24 cellular contexts compared by ENCODE assay signal in the genomic region with DNA sequence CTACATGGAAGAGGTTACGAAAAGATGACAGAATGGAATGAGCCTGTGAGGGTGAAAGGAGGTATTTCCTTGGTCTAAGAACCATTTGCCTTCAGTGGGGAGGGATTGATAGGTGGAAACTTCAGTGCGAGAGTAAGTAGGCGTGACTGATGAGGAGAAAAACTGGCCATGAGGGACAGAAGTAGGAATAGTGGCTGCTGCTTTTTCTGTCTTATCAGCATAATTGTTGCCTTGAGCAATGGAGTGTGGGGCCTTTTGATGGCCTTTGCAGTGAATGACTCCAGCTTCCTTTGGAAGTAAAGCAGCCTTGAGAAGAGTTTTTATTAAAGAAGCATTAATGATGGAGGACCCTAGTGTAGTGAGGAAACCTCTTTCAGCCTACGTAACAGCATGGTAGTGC.
"Had no signal": no experiment of that assay in that cellular context is flagged by ENCODE, and none has a peak within 500 bp of the region (broad histone marks: within the 10 kb centered on the region; RNA-seq: fewer than 3 reads in every experiment).

No MANE protein-coding gene starts in this region.

- H3K27me3 Mint-ChIP-seq: brain; effector memory CD8-positive, alpha-beta T cell had no signal

- H3K36me3 ChIP-seq: neutrophil, ovary, suprapubic skin had no signal

- H3K4me3 Mint-ChIP-seq: activated T-cell treated with anti-CD3 and anti-CD28 coated beads, Interleukin-2, amount 50 U/mL, for 24 hours; activated T-helper 17 cell treated with anti-CD3 and anti-CD28 coated beads, Interleukin-2, amount 50 U/mL, for 72 hours; brain; effector memory CD8-positive, alpha-beta T cell; natural killer cell treated with Interleukin-12 subunit alpha and Interleukin-12 subunit beta and Interleukin-15 and Interleukin-18, amount 100 ng/mL, for 72 hours; stimulated activated naive CD8-positive, alpha-beta T cell treated with anti-CD3 and anti-CD28 coated beads, Interleukin-15, Interleukin-2, amounts not matched to agents 100 ng/mL and 50 ng/mL, for 24 hours; WTC11 had no signal

- H3K27ac Mint-ChIP-seq: activated naive CD4-positive, alpha-beta T cell treated with anti-CD3 and anti-CD28 coated beads, Interleukin-2, amount 50 U/mL, for 72 hours; activated T-cell treated with anti-CD3 and anti-CD28 coated beads, Interleukin-2, amount 50 U/mL, for 24 hours; activated T-helper 17 cell treated with anti-CD3 and anti-CD28 coated beads, Interleukin-2, amount 50 U/mL, for 72 hours; effector memory CD8-positive, alpha-beta T cell; natural killer cell treated with Interleukin-12 subunit alpha and Interleukin-12 subunit beta and Interleukin-15 and Interleukin-18, amount 100 ng/mL, for 72 hours; stimulated activated naive CD8-positive, alpha-beta T cell treated with anti-CD3 and anti-CD28 coated beads, Interleukin-15, Interleukin-2, amounts not matched to agents 100 ng/mL and 50 ng/mL, for 24 hours; WTC11 had no signal

- ATAC-seq: activated naive CD4-positive, alpha-beta T cell treated with anti-CD3 and anti-CD28 coated beads, Interleukin-2, amount 50 U/mL, for 72 hours; activated T-helper 17 cell treated with anti-CD3 and anti-CD28 coated beads, Interleukin-2, amount 50 U/mL, for 72 hours; effector memory CD8-positive, alpha-beta T cell; natural killer cell treated with Interleukin-12 subunit alpha and Interleukin-12 subunit beta and Interleukin-15 and Interleukin-18, amount 100 ng/mL, for 72 hours; psoas muscle; right cardiac atrium; WTC11 had no signal

- H3K27me3 ChIP-seq: dorsolateral prefrontal cortex, esophagus muscularis mucosa, ovary, suprapubic skin had no signal

- DNase-seq: activated T-cell treated with anti-CD3 and anti-CD28 coated beads, Interleukin-2, amount 50 U/mL, for 24 hours; aorta; central memory CD4-positive, alpha-beta T cell; dorsolateral prefrontal cortex; effector memory CD8-positive, alpha-beta T cell; glutamatergic neuron; hippocampal formation; ovary; psoas muscle; right cardiac atrium; stimulated activated CD4-positive, alpha-beta T cell treated with anti-CD3 and anti-CD28 coated beads, Interleukin-1b, Interleukin-23, amount 100 ng/mL, for 48 hours; T-helper 1 cell; trophoblast cell had no signal

- H3K36me3 Mint-ChIP-seq: activated naive CD4-positive, alpha-beta T cell treated with anti-CD3 and anti-CD28 coated beads, Interleukin-2, amount 50 U/mL, for 72 hours; natural killer cell treated with Interleukin-12 subunit alpha and Interleukin-12 subunit beta and Interleukin-15 and Interleukin-18, amount 100 ng/mL, for 72 hours; WTC11 had no signal

- H3K4me1 Mint-ChIP-seq: activated T-helper 17 cell treated with anti-CD3 and anti-CD28 coated beads, Interleukin-2, amount 50 U/mL, for 72 hours had no signal

- H3K27ac ChIP-seq: dorsolateral prefrontal cortex, esophagus muscularis mucosa, neutrophil, ovary, psoas muscle, skin epidermis, suprapubic skin had no signal

- H3K4me3 ChIP-seq: dorsolateral prefrontal cortex, esophagus muscularis mucosa, lung, ovary, psoas muscle, skin epidermis, suprapubic skin had no signal

- H3K9me3 ChIP-seq: esophagus muscularis mucosa, neutrophil, ovary, psoas muscle, suprapubic skin had no signal

- H3K9me3 Mint-ChIP-seq: activated naive CD4-positive, alpha-beta T cell treated with anti-CD3 and anti-CD28 coated beads, Interleukin-2, amount 50 U/mL, for 72 hours; activated T-cell treated with anti-CD3 and anti-CD28 coated beads, Interleukin-2, amount 50 U/mL, for 24 hours; activated T-helper 17 cell treated with anti-CD3 and anti-CD28 coated beads, Interleukin-2, amount 50 U/mL, for 72 hours; brain; effector memory CD8-positive, alpha-beta T cell; natural killer cell treated with Interleukin-12 subunit alpha and Interleukin-12 subunit beta and Interleukin-15 and Interleukin-18, amount 100 ng/mL, for 72 hours; stimulated activated naive CD8-positive, alpha-beta T cell treated with anti-CD3 and anti-CD28 coated beads, Interleukin-15, Interleukin-2, amounts not matched to agents 100 ng/mL and 50 ng/mL, for 24 hours; WTC11 had no signal
